ENCODE assay signal across 18 cellular contexts in the genomic region with DNA sequence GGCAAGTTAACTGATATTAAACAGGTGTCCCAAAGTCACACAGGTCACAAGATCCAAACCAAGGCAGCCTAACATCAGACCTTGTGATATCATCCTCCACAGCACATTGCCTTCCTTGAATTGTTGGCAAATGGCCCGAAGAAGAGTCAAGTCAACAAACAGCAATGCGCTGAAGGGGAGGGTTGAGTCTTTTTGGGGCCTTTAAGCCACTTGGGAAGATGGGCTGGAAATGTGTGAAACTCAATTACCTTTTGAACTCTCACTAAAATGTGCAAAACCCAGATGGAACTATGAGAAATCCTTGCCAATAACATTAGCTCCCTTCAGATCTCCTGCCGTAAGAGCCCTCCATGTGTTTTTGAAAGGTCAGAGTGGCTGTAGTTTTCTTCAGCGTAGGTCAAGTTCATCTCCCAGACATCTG. TPM values are rescaled to one million over a fixed set of nuclear protein-coding genes. Genes with fewer than 3 reads are reported as not detected.
DNase-seq lines count a peak whose midpoint lies in the region; ATAC-seq, FAIRE-seq and TF ChIP-seq lines count a peak whose summit lies in the region.
"Had no signal": no experiment of that assay in that cellular context is flagged by ENCODE, and none has a peak within 500 bp of the region (broad histone marks: within the 10 kb centered on the region; RNA-seq: fewer than 3 reads in every experiment).

No MANE protein-coding gene starts in this region.

- H3K27me3 ChIP-seq in IMR-90 (ENCODE audit: control insufficient read depth, insufficient read depth, low read length), result peaks cover 25% of the 10 kb centered on the region
- H3K27me3 ChIP-seq in breast epithelium, result peaks cover 0 to 3% of the 10 kb centered on the region in 2 donors
- H3K27me3 ChIP-seq in keratinocyte (ENCODE audit: control insufficient read depth, extremely low read depth, insufficient read depth, low read length), result peaks cover 7% of the 10 kb centered on the region
- H3K27me3 ChIP-seq: body of pancreas, neutrophil, thyroid gland had no signal

- H3K23ac ChIP-seq in IMR-90 (ENCODE audit: low read depth, low read length), result no peak overlapping the region

- H4K20me1 ChIP-seq in IMR-90 (ENCODE audit: insufficient read depth, low read length) (peaks cover 14% of the 10 kb centered on the region; the same call in 1 of the 2 replicates), keratinocyte (ENCODE audit: control insufficient read depth, extremely low read depth, insufficient read depth, low read length) (no peaks in the 10 kb centered on the region)

- no peaks in the 10 kb centered on the region for H3K79me2 ChIP-seq in keratinocyte (ENCODE audit: control insufficient read depth, insufficient read depth, low read length)

- peak overlapping the region; percentile 55; the same call in 1 of the 2 replicates for H3K14ac ChIP-seq in IMR-90 (replicated peaks; ENCODE audit: low read depth, low read length)

- no peak for TF ChIP-seq POLR2A in IMR-90 (IDR thresholded peaks at IDR 0.05; ENCODE audit: low read depth, low read length)
- no peak for TF ChIP-seq POLR2A in breast epithelium (IDR thresholded peaks at IDR 0.05)

- H3K9ac ChIP-seq in IMR-90 (ENCODE audit: low read depth, low read length), result no peak overlapping the region
- no peak overlapping the region for H3K9ac ChIP-seq in keratinocyte (ENCODE audit: control insufficient read depth, extremely low read depth, insufficient read depth, low read length)

- H3K4me2 ChIP-seq in IMR-90 (ENCODE audit: low read depth, low read length), result no peak overlapping the region
- no peak overlapping the region for H3K4me2 ChIP-seq in keratinocyte (ENCODE audit: control insufficient read depth, extremely low read depth, insufficient read depth, low read depth, low read length)

- H2AK5ac ChIP-seq in IMR-90 (ENCODE audit: low read depth, low read length), result peak overlapping the region; percentile 53; the same call in 1 of the 2 replicates

- ATAC-seq in IMR-90 (ENCODE audit: low read depth) (no peak), GM18867 (IDR thresholded peaks at IDR 0.05; ENCODE audit: unreplicated experiment) (no peak)
- ATAC-seq: body of pancreas, Panc1 had no signal

- H4K5ac ChIP-seq in IMR-90 (ENCODE audit: low read depth, low read length), result peak overlapping the region; percentile 37; the same call in 1 of the 2 replicates

- TF ChIP-seq CTCF in IMR-90 (conservative IDR thresholded peaks at IDR 0.05; ENCODE audit: low read depth, low read length) (no peak), breast epithelium (IDR thresholded peaks at IDR 0.05) (no peak), keratinocyte (optimal IDR thresholded peaks at IDR 0.05 in 1 of 3, IDR thresholded peaks at IDR 0.05 in 1 of 3, conservative IDR thresholded peaks at IDR 0.05 in 1 of 3; ENCODE audit: extremely low read depth in 1 of 3, insufficient read depth in 2 of 3, low read length in 3 of 3) (no peak)

- TF ChIP-seq RAD21 in IMR-90 (IDR thresholded peaks at IDR 0.05; ENCODE audit: low read length), result no peak

- WGBS in IMR-90 (ENCODE audit: extremely low coverage in 2 of 2, insufficient read length in 1 of 2), 2 experiments, result no CpG with 5 or more reads among the region's 4 CpGs

- H2AFZ ChIP-seq in IMR-90 (replicated peaks; ENCODE audit: low read length, poor library complexity) (no peak overlapping the region), keratinocyte (ENCODE audit: control insufficient read depth, low read length) (no peak overlapping the region)

- H3K4me1 ChIP-seq in IMR-90 (ENCODE audit: control insufficient read depth, insufficient read depth, low read length), result peaks cover 34% of the 10 kb centered on the region
- H3K4me1 ChIP-seq in breast epithelium, result peaks cover 0 to 3% of the 10 kb centered on the region in 2 donors
- peaks cover 16% of the 10 kb centered on the region for H3K4me1 ChIP-seq in keratinocyte (ENCODE audit: control insufficient read depth, extremely low read depth, insufficient read depth, low read length)
- H3K4me1 ChIP-seq: body of pancreas, thyroid gland had no signal

- CTCF ChIA-PET in IMR-90 (lab: Yijun Ruan, JAX), result no interaction called here

- H3K9me3 ChIP-seq in IMR-90 (ENCODE audit: control insufficient read depth, insufficient read depth, low read length) (no peaks in the 10 kb centered on the region), breast epithelium (no peaks in the 10 kb centered on the region), keratinocyte (ENCODE audit: control insufficient read depth, low read depth, low read length) (no peaks in the 10 kb centered on the region)
- H3K9me3 ChIP-seq: body of pancreas, neutrophil, thyroid gland had no signal

- H3K27ac ChIP-seq in IMR-90 (ENCODE audit: insufficient read depth, low read length) (peak overlapping the region; percentile 73; the same call in 1 of the 2 replicates), breast epithelium (peak overlapping the region; percentile 62 to 71), keratinocyte (ENCODE audit: control insufficient read depth, insufficient read depth, low read length) (no peak overlapping the region)
- H3K27ac ChIP-seq: body of pancreas, neutrophil, thyroid gland had no signal

- H4K8ac ChIP-seq in IMR-90 (ENCODE audit: low read depth in 2 of 2, low read length in 2 of 2), result no peak overlapping the region

- H2BK15ac ChIP-seq in IMR-90 (ENCODE audit: low read depth, low read length), result peak overlapping the region; percentile 9; the same call in 1 of the 3 replicates

- peak overlapping the region; percentile 11 for H3K4ac ChIP-seq in IMR-90 (ENCODE audit: low read depth, low read length)

- peak overlapping the region; percentile 33; the same call in 1 of the 2 replicates for H4K91ac ChIP-seq in IMR-90 (ENCODE audit: insufficient read depth, low read depth, low read length)

- peak; percentile 56 for FAIRE-seq in keratinocyte (lab: Jason Lieb, UNC)
- FAIRE-seq: H1 had no signal

- peaks cover 24% of the 10 kb centered on the region for H3K9me1 ChIP-seq in IMR-90 (ENCODE audit: insufficient read depth, low read length)
- no peaks in the 10 kb centered on the region for H3K9me1 ChIP-seq in keratinocyte (ENCODE audit: control insufficient read depth, extremely low read depth, insufficient read depth, low read length)

- H3K36me3 ChIP-seq in IMR-90 (ENCODE audit: control insufficient read depth, insufficient read depth, low read length), result no peaks in the 10 kb centered on the region
- no peaks in the 10 kb centered on the region for H3K36me3 ChIP-seq in breast epithelium
- H3K36me3 ChIP-seq in keratinocyte (ENCODE audit: control insufficient read depth in 2 of 2, extremely low read depth in 1 of 2, insufficient read depth in 2 of 2, low read length in 2 of 2), result no peaks in the 10 kb centered on the region
- H3K36me3 ChIP-seq: neutrophil, thyroid gland had no signal

- H2AK9ac ChIP-seq in IMR-90 (replicated peaks; ENCODE audit: low read depth, low read length, poor library complexity), result no peak overlapping the region

- dilution Hi-C loops in IMR-90 (cut with HindIII; ENCODE audit: low sequenced_read_pairs, unreplicated experiment) (no loop called here), keratinocyte (cut with MboI; ENCODE audit: extremely low pct_ligation_motif_present, low sequenced_read_pairs) (no loop called here)

- H2BK5ac ChIP-seq in IMR-90 (ENCODE audit: low read depth, low read length, poor library complexity, severe bottlenecking), result no peak overlapping the region

- no TSS peak for BruUV-seq in IMR-90 (replicated peaks; lab: Mats Ljungman, UMichigan)

- H2BK20ac ChIP-seq in IMR-90 (ENCODE audit: low read depth, low read length), result peak overlapping the region; percentile 27

- H3K18ac ChIP-seq in IMR-90 (ENCODE audit: low read depth, low read length), result peak overlapping the region; percentile 77

- intact Hi-C loops in IMR-90 (cut with micrococcal nuclease) (no loop called here), breast epithelium (cut with DNase I; ENCODE audit: low total_unique reads) (no loop called here)

- H3K56ac ChIP-seq in IMR-90 (ENCODE audit: extremely low read depth, insufficient read depth, low read length), result no peak overlapping the region

- H3K4me3 ChIP-seq in IMR-90 (ENCODE audit: insufficient read depth, low read depth, low read length), result no peak overlapping the region
- no peak overlapping the region for H3K4me3 ChIP-seq in breast epithelium
- H3K4me3 ChIP-seq in keratinocyte (ENCODE audit: control insufficient read depth in 2 of 3, extremely low read depth in 1 of 3, insufficient read depth in 2 of 3, low read depth in 1 of 3, low read length in 3 of 3), result no peak overlapping the region
- H3K4me3 ChIP-seq: body of pancreas, thyroid gland had no signal

- POLR2A ChIA-PET in IMR-90 (lab: Charles Lee; ENCODE audit: unreplicated experiment), result no interaction called here

- no peaks in the 10 kb centered on the region for H3K79me1 ChIP-seq in IMR-90 (ENCODE audit: low read depth in 1 of 2, low read length in 2 of 2)

- DNase-seq in IMR-90 (no peak), breast epithelium (ENCODE audit: low spot score in 2 of 2) (peak in 1 of 2 donors; percentile 31), keratinocyte (ENCODE audit: low read depth, low spot score) (no peak), stromal cell of bone marrow (ENCODE audit: low read depth) (peak; percentile 24), NCI-H2107 treated with DMSO at 0.1 percent for 48 hours (lab: John Stamatoyannopoulos, UW; ENCODE audit: unreplicated experiment) (no peak)
- no peak for DNase-seq in activated naive CD4-positive, alpha-beta T cell treated with anti-CD3 and anti-CD28 coated beads, Interleukin-2, amount 50 U/mL, for 16 hours
- DNase-seq: activated gamma-delta T cell; C1 segment of cervical spinal cord; DMS79 treated with DMSO at 0.1 percent for 48 hours; effector CD8-positive, alpha-beta T cell; NCI-H774; SW 1271; thyroid gland had no signal

- no peak overlapping the region for H2BK120ac ChIP-seq in IMR-90 (ENCODE audit: low read depth, low read length)

- in situ Hi-C loops in IMR-90 (cut with MboI; ENCODE audit: low sequenced_read_pairs), result no loop called here

TF ChIP-seq in IMR-90, 13 proteins besides CTCF, POLR2A, EP300 and RAD21 (continues in another document):
- TF ChIP-seq BHLHE40 (IDR thresholded peaks at IDR 0.05; ENCODE audit: low read depth, low read length) (no peak), RFX5 (IDR thresholded peaks at IDR 0.05; ENCODE audit: low read depth, low read length) (no peak), NFE2L2 (IDR thresholded peaks at IDR 0.05; ENCODE audit: low read depth, low read length) (no peak)

RNA-seq across cellular contexts. Expression of gene STK17A, which starts 47.9 kb away (rescaled TPM):
- total RNA-seq in IMR-90 (2012; rRNA removed), result 50.5 and 81.9 TPM in 2 replicates
- 30.6 and 40.5 TPM in 2 replicates for polyA plus RNA-seq in IMR-90 (2012; rRNA removed)
- polyA plus RNA-seq in IMR-90 (2012; cell fraction: cytosol; rRNA removed), result 8.4 and 11.5 TPM in 2 replicates
- 9.1 and 33.6 TPM in 2 replicates for polyA plus RNA-seq in IMR-90 (2012; cell fraction: nucleus; rRNA removed; ENCODE audit: low replicate concordance)
- 10 to 100 TPM; 13.3 to 24.3 (median 24.1) TPM for total RNA-seq in breast epithelium
- 33.6 to 81.3 TPM (median 46.1 TPM) in 3 replicates for polyA plus RNA-seq in keratinocyte
- 30.4 TPM for polyA plus RNA-seq in keratinocyte (2011; ENCODE audit: low read depth)
- polyA plus RNA-seq in keratinocyte (2011; cell fraction: cytosol; rRNA removed), result 46.4 and 88.3 TPM in 2 replicates
- polyA plus RNA-seq in keratinocyte (2011; cell fraction: nucleus; rRNA removed), result 43.9 and 57.0 TPM in 2 replicates
- polyA plus RNA-seq in keratinocyte (2012; ENCODE audit: low replicate concordance), result 55.1 and 72.2 TPM in 2 replicates
- 3.4 to 32.1 TPM (median 12.9 TPM) in 3 replicates for polyA minus RNA-seq in keratinocyte
- polyA minus RNA-seq in keratinocyte (2011; cell fraction: cytosol; rRNA and poly(A)+ RNA removed), result 39.1 TPM
- 15.8 and 31.2 TPM in 2 replicates for polyA minus RNA-seq in keratinocyte (2011; cell fraction: nucleus; rRNA and poly(A)+ RNA removed)
